ENCODE assay signal across 17 cellular contexts in the genomic region with DNA sequence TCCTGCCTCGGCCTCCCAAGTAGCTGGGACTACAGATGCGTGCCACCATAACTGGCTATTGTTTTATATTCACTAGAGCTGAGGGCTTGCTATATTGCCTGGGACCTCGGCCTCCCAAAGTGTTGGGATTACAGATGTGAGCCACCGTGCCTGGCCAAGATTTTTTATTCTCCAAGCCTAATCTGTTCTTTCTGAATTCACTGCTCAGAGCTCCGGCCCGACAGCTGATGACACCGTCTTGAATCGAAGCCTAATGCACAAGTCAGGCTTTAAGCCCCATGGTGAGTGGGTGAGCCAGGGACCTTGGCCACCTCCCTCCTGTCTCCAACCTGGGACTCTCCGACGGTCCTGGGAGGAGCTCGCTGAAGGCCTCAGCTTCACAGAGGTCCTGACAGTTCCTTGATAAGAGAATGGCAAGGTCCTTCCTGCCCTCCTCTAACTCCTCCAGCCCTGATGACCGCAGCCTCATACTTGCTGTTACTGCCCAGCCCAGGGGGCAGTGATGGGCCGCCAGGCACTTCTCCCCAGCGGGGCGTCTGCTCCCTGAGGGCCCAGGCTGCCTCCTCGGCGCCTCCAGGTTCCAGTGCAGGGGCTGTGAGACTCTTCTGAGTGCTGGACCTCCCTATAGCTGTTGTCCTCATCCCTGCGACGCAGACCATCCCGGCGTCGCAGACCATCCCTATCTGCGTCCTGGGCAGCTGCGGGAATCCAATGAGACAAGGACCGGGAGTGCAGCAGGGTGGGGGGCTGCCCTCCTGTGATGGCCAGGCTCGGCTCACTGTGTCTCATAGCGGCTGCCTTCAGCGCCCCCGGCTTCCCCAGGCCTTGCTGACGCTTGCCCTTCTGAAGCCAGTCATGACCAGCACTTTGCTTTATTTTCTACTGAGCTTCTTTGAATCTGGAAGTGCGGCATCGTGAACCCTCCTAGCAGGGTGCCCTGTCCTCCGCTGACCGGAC.
"Had no signal": no experiment of that assay in that cellular context is flagged by ENCODE, and none has a peak within 500 bp of the region (broad histone marks: within the 10 kb centered on the region; RNA-seq: fewer than 3 reads in every experiment).

No MANE protein-coding gene starts in this region.

- H3K27ac Mint-ChIP-seq: activated CD4-positive, alpha-beta memory T cell treated with anti-CD3 and anti-CD28 coated beads for 36 hours; activated naive CD8-positive, alpha-beta T cell treated with anti-CD3 and anti-CD28 coated beads for 36 hours; endodermal cell; T-helper 17 cell had no signal

- H3K4me3 ChIP-seq: gastroesophageal sphincter, heart right ventricle, skin epidermis, thyroid gland, uterus had no signal

- H3K9me3 Mint-ChIP-seq: activated CD4-positive, alpha-beta memory T cell treated with anti-CD3 and anti-CD28 coated beads for 36 hours; activated naive CD8-positive, alpha-beta T cell treated with anti-CD3 and anti-CD28 coated beads for 36 hours; endodermal cell; naive thymus-derived CD8-positive, alpha-beta T cell had no signal

- ATAC-seq: gastroesophageal sphincter; heart right ventricle; left colon; naive thymus-derived CD8-positive, alpha-beta T cell; T-helper 17 cell had no signal

- H3K27ac ChIP-seq: brain microvascular endothelial cell, gastroesophageal sphincter, heart right ventricle, skin epidermis, thyroid gland, uterus, WERI-Rb-1 had no signal

- H3K27me3 ChIP-seq: brain microvascular endothelial cell, thyroid gland, uterus had no signal

- H3K9me3 ChIP-seq: gastroesophageal sphincter, heart right ventricle, thyroid gland, uterus had no signal

- H3K4me3 Mint-ChIP-seq: activated CD4-positive, alpha-beta memory T cell treated with anti-CD3 and anti-CD28 coated beads for 36 hours; activated naive CD8-positive, alpha-beta T cell treated with anti-CD3 and anti-CD28 coated beads for 36 hours; endodermal cell; T-helper 17 cell had no signal

- H3K4me1 Mint-ChIP-seq: activated naive CD8-positive, alpha-beta T cell treated with anti-CD3 and anti-CD28 coated beads for 36 hours had no signal

- H3K36me3 Mint-ChIP-seq: activated CD4-positive, alpha-beta memory T cell treated with anti-CD3 and anti-CD28 coated beads for 36 hours; activated naive CD8-positive, alpha-beta T cell treated with anti-CD3 and anti-CD28 coated beads for 36 hours; naive thymus-derived CD8-positive, alpha-beta T cell had no signal

- DNase-seq: activated CD4-positive, alpha-beta memory T cell treated with anti-CD3 and anti-CD28 coated beads for 36 hours; activated naive CD8-positive, alpha-beta T cell treated with anti-CD3 and anti-CD28 coated beads for 36 hours; brain microvascular endothelial cell; endodermal cell; erythroblast; heart right ventricle; left colon; naive thymus-derived CD8-positive, alpha-beta T cell; occipital lobe; stimulated activated CD4-positive, alpha-beta T cell treated with anti-CD3 and anti-CD28 coated beads, Interleukin-15, amount 100 ng/mL, for 24 hours; stimulated activated CD4-positive, alpha-beta T cell treated with anti-CD3 and anti-CD28 coated beads, Interleukin-4, amount 100 ng/mL, for 1 hour; T-helper 17 cell; thyroid gland; uterus; WERI-Rb-1 had no signal

- H3K4me1 ChIP-seq: gastroesophageal sphincter, heart right ventricle, thyroid gland, uterus had no signal

- H3K36me3 ChIP-seq: brain microvascular endothelial cell, gastroesophageal sphincter, heart right ventricle, thyroid gland, uterus, WERI-Rb-1 had no signal
